ENCODE assay signal across 1 cellular context in genomic region chr12:95690861-95691635, GRCh38.
TF ChIP-seq lines count a peak whose summit lies in the region.

No MANE protein-coding gene starts in this region.

TF ChIP-seq in HepG2, 621 proteins besides CTCF, POLR2A, EP300 and RAD21 (continued from another document):
- TF ChIP-seq, protein P1, sequence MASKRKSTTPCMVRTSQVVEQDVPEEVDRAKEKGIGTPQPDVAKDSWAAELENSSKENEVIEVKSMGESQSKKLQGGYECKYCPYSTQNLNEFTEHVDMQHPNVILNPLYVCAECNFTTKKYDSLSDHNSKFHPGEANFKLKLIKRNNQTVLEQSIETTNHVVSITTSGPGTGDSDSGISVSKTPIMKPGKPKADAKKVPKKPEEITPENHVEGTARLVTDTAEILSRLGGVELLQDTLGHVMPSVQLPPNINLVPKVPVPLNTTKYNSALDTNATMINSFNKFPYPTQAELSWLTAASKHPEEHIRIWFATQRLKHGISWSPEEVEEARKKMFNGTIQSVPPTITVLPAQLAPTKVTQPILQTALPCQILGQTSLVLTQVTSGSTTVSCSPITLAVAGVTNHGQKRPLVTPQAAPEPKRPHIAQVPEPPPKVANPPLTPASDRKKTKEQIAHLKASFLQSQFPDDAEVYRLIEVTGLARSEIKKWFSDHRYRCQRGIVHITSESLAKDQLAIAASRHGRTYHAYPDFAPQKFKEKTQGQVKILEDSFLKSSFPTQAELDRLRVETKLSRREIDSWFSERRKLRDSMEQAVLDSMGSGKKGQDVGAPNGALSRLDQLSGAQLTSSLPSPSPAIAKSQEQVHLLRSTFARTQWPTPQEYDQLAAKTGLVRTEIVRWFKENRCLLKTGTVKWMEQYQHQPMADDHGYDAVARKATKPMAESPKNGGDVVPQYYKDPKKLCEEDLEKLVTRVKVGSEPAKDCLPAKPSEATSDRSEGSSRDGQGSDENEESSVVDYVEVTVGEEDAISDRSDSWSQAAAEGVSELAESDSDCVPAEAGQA (IDR thresholded peaks at IDR 0.05; ENCODE audit: low read depth), result no peak
- TF ChIP-seq, protein P1 (CRISPR knock-in tag; IDR thresholded peaks at IDR 0.05; ENCODE audit: borderline replicate concordance), result no peak
- TF ChIP-seq ZSCAN9 (CRISPR knock-in tag; IDR thresholded peaks at IDR 0.05; ENCODE audit: borderline replicate concordance), result no peak
- no peak for TF ChIP-seq MED8 (CRISPR knock-in tag; IDR thresholded peaks at IDR 0.05; ENCODE audit: insufficient replicate concordance)
- TF ChIP-seq BRD4 (CRISPR knock-in tag; IDR thresholded peaks at IDR 0.05), result no peak
- no peak for TF ChIP-seq ZBTB42 (CRISPR knock-in tag; IDR thresholded peaks at IDR 0.05)
- no peak for TF ChIP-seq MEIS1 (CRISPR knock-in tag; IDR thresholded peaks at IDR 0.05; ENCODE audit: borderline replicate concordance)
- TF ChIP-seq, protein P2, sequence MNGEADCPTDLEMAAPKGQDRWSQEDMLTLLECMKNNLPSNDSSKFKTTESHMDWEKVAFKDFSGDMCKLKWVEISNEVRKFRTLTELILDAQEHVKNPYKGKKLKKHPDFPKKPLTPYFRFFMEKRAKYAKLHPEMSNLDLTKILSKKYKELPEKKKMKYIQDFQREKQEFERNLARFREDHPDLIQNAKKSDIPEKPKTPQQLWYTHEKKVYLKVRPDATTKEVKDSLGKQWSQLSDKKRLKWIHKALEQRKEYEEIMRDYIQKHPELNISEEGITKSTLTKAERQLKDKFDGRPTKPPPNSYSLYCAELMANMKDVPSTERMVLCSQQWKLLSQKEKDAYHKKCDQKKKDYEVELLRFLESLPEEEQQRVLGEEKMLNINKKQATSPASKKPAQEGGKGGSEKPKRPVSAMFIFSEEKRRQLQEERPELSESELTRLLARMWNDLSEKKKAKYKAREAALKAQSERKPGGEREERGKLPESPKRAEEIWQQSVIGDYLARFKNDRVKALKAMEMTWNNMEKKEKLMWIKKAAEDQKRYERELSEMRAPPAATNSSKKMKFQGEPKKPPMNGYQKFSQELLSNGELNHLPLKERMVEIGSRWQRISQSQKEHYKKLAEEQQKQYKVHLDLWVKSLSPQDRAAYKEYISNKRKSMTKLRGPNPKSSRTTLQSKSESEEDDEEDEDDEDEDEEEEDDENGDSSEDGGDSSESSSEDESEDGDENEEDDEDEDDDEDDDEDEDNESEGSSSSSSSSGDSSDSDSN (CRISPR knock-in tag; IDR thresholded peaks at IDR 0.05), result no peak
- TF ChIP-seq FOXK2 (IDR thresholded peaks at IDR 0.05), result no peak
- TF ChIP-seq ZNF180 (CRISPR knock-in tag; IDR thresholded peaks at IDR 0.05; ENCODE audit: borderline replicate concordance, low read depth), result no peak
- no peak for TF ChIP-seq ATF5 (CRISPR knock-in tag; IDR thresholded peaks at IDR 0.05; ENCODE audit: low read depth)
- no peak for TF ChIP-seq ZNF3 (CRISPR knock-in tag; IDR thresholded peaks at IDR 0.05)
- no peak for TF ChIP-seq SIN3A (IDR thresholded peaks at IDR 0.05; ENCODE audit: borderline replicate concordance, low read depth, low read length)
- no peak for TF ChIP-seq KDM5A (IDR thresholded peaks at IDR 0.05; ENCODE audit: borderline replicate concordance, low read length)
- no peak for TF ChIP-seq ZKSCAN1 (IDR thresholded peaks at IDR 0.05; ENCODE audit: low read length)
